2 cellular contexts compared by ENCODE assay signal in genomic region chr20:37676440-37676839, GRCh38.
TF ChIP-seq lines count a peak whose summit lies in the region.

No MANE protein-coding gene starts in this region.

TF ChIP-seq in GM23338, 12 proteins besides CTCF, POLR2A, EP300 and RAD21:
- TF ChIP-seq ZNF114 (CRISPR knock-in tag; IDR thresholded peaks at IDR 0.05) (no peak), EZH2 (IDR thresholded peaks at IDR 0.05; ENCODE audit: low read depth, unreplicated experiment) (no peak), STAT1 (IDR thresholded peaks at IDR 0.05; ENCODE audit: unreplicated experiment) (no peak), JUNB (IDR thresholded peaks at IDR 0.05; ENCODE audit: unreplicated experiment) (no peak), EZH2phosphoT487 (IDR thresholded peaks at IDR 0.05; ENCODE audit: unreplicated experiment) (no peak), ETS1 (IDR thresholded peaks at IDR 0.05) (no peak), NANOG (IDR thresholded peaks at IDR 0.05; ENCODE audit: borderline replicate concordance) (no peak), ZNF462 (CRISPR knock-in tag; IDR thresholded peaks at IDR 0.05) (no peak), CREB1 (CRISPR knock-in tag; IDR thresholded peaks at IDR 0.05; ENCODE audit: low read depth) (no peak), REST (IDR thresholded peaks at IDR 0.05; ENCODE audit: unreplicated experiment) (no peak)

TF ChIP-seq in HepG2, 621 proteins besides CTCF, POLR2A, EP300 and RAD21:
- TF ChIP-seq TARDBP (CRISPR knock-in tag; IDR thresholded peaks at IDR 0.05) (peak; percentile 18; the same call in 1 of the 2 replicates), HNF4A (CRISPR knock-in tag; IDR thresholded peaks at IDR 0.05) (peak; percentile 27; the same call in 1 of the 2 replicates), PHF20 (CRISPR knock-in tag; IDR thresholded peaks at IDR 0.05) (no peak), ZNF512 (CRISPR knock-in tag; IDR thresholded peaks at IDR 0.05) (no peak), ZBTB7A (CRISPR knock-in tag; IDR thresholded peaks at IDR 0.05) (no peak), GLMP (CRISPR knock-in tag; IDR thresholded peaks at IDR 0.05; ENCODE audit: borderline replicate concordance) (0 out of 2 replicates have a peak, but pooled peaks have one; percentile 0), NR2C2 (CRISPR knock-in tag; IDR thresholded peaks at IDR 0.05; ENCODE audit: borderline replicate concordance) (peak; percentile 70), TCF7 (IDR thresholded peaks at IDR 0.05; ENCODE audit: low read depth) (no peak), NR2F6 (IDR thresholded peaks at IDR 0.05) (0 out of 2 replicates have a peak, but pooled peaks have one; percentile 30), NR2F6 (CRISPR knock-in tag; IDR thresholded peaks at IDR 0.05) (peak; percentile 43; the same call in 1 of the 2 replicates), ATF1 (CRISPR knock-in tag; IDR thresholded peaks at IDR 0.05) (no peak), JUN (CRISPR knock-in tag; IDR thresholded peaks at IDR 0.05) (no peak), ZNF615 (CRISPR knock-in tag; IDR thresholded peaks at IDR 0.05; ENCODE audit: borderline replicate concordance) (no peak), ZNF644 (CRISPR knock-in tag; IDR thresholded peaks at IDR 0.05; ENCODE audit: low read depth) (0 out of 2 replicates have a peak, but pooled peaks have one; percentile 17), ZSCAN5A (CRISPR knock-in tag; IDR thresholded peaks at IDR 0.05; ENCODE audit: borderline replicate concordance) (0 out of 2 replicates have a peak, but pooled peaks have one; percentile 14), SP4 (CRISPR knock-in tag; IDR thresholded peaks at IDR 0.05) (peak; percentile 41; the same call in 1 of the 2 replicates), ZNF496 (CRISPR knock-in tag; IDR thresholded peaks at IDR 0.05; ENCODE audit: insufficient replicate concordance) (no peak), ZNF547 (CRISPR knock-in tag; IDR thresholded peaks at IDR 0.05) (0 out of 2 replicates have a peak, but pooled peaks have one; percentile 41), ZFP1 (CRISPR knock-in tag; IDR thresholded peaks at IDR 0.05) (no peak), ZNF263 (CRISPR knock-in tag; IDR thresholded peaks at IDR 0.05) (peak; percentile 72; the same call in 1 of the 2 replicates), ZNF256 (CRISPR knock-in tag; conservative IDR thresholded peaks at IDR 0.05) (no peak), SALL1 (CRISPR knock-in tag; IDR thresholded peaks at IDR 0.05) (peak; percentile 44; the same call in 1 of the 2 replicates), ARID5B (CRISPR knock-in tag; IDR thresholded peaks at IDR 0.05) (no peak), ZNF264 (CRISPR knock-in tag; IDR thresholded peaks at IDR 0.05) (no peak), TEAD3 (CRISPR knock-in tag; optimal IDR thresholded peaks at IDR 0.05; ENCODE audit: borderline replicate concordance) (peak; percentile 35)
TF ChIP-seq in HepG2: peak in this region for 12.
